16 cellular contexts compared by ENCODE assay signal in genomic region chr11:128759168-128759567, GRCh38.
A peak's percentile ranks its signal among the peaks of the same experiment; 100 is the strongest.
DNase-seq lines count a peak whose midpoint lies in the region; ATAC-seq and TF ChIP-seq lines count a peak whose summit lies in the region.
"Had no signal": no experiment of that assay in that cellular context is flagged by ENCODE, and none has a peak within 500 bp of the region (broad histone marks: within the 10 kb centered on the region; RNA-seq: fewer than 3 reads in every experiment).

No MANE protein-coding gene starts in this region.

- intact Hi-C loops in left colon (cut with DNase I, micrococcal nuclease), result no loop called here

- H3K79me2 ChIP-seq in OCI-LY3 (ENCODE audit: low read length), result peaks cover 8% of the 10 kb centered on the region; the same call in 1 of the 2 replicates

- H3K27ac ChIP-seq in OCI-LY3 (ENCODE audit: low read length), result no peak overlapping the region
- peak overlapping the region; percentile 83 for H3K27ac ChIP-seq in brain microvascular endothelial cell

- H3K9me3 ChIP-seq in OCI-LY3 (ENCODE audit: insufficient read depth, low read length), result no peaks in the 10 kb centered on the region
- no peaks in the 10 kb centered on the region for H3K9me3 ChIP-seq in skeletal muscle satellite cell (replicated peaks; ENCODE audit: low read length)

- no peaks in the 10 kb centered on the region for H3K9me3 Mint-ChIP-seq in activated T-cell treated with anti-CD3 and anti-CD28 coated beads, Interleukin-2, amount 50 U/mL, for 72 hours

- peak overlapping the region; percentile 96 for H3K4me2 ChIP-seq in OCI-LY3 (ENCODE audit: low read length)
- no peak overlapping the region for H3K4me2 ChIP-seq in skeletal muscle satellite cell (ENCODE audit: low read length)

- peaks cover 4 to 18% of the 10 kb centered on the region in 2 donors for H3K36me3 Mint-ChIP-seq in activated T-cell treated with anti-CD3 and anti-CD28 coated beads, Interleukin-2, amount 50 U/mL, for 72 hours (ENCODE audit: insufficient read depth in 2 of 2)

- ATAC-seq in activated T-cell treated with anti-CD3 and anti-CD28 coated beads, Interleukin-2, amount 50 U/mL, for 72 hours (replicated peaks in 1 of 2), result no peak
- no peak for ATAC-seq in left colon
- ATAC-seq: K562, left lobe of liver had no signal

- no peaks in the 10 kb centered on the region for H4K20me1 ChIP-seq in OCI-LY3 (ENCODE audit: insufficient read depth, low read length)

- in situ Hi-C loops in brain microvascular endothelial cell (cut with HindIII; ENCODE audit: low pct_ligation_motif_present, low sequenced_read_pairs), result no loop called here

- H3K4me1 ChIP-seq in OCI-LY3 (ENCODE audit: low read length) (peaks cover 49% of the 10 kb centered on the region), skeletal muscle satellite cell (ENCODE audit: control insufficient read depth, insufficient read depth, low read length) (peaks cover 12% of the 10 kb centered on the region)

- H2AFZ ChIP-seq in OCI-LY3 (ENCODE audit: low read depth, low read length), result no peak overlapping the region

- H3K4me3 Mint-ChIP-seq in activated T-cell treated with anti-CD3 and anti-CD28 coated beads, Interleukin-2, amount 50 U/mL, for 72 hours, result peak overlapping the region in 1 of 2 donors; percentile 0

- TF ChIP-seq CTCF in OCI-LY3 (IDR thresholded peaks at IDR 0.05; ENCODE audit: low read depth, low read length), result no peak
- TF ChIP-seq CTCF in brain microvascular endothelial cell (IDR thresholded peaks at IDR 0.05; ENCODE audit: low read depth, low read length, missing control alignments), result no peak

- H3K9ac ChIP-seq in OCI-LY3 (ENCODE audit: low read length) (no peak overlapping the region), skeletal muscle satellite cell (ENCODE audit: low read depth, low read length) (peak overlapping the region; percentile 36)

- H3K27me3 Mint-ChIP-seq in activated T-cell treated with anti-CD3 and anti-CD28 coated beads, Interleukin-2, amount 50 U/mL, for 72 hours (ENCODE audit: low read depth), result no peaks in the 10 kb centered on the region

- no peak for DNase-seq in activated T-cell treated with anti-CD3 and anti-CD28 coated beads, Interleukin-2, amount 50 U/mL, for 72 hours
- DNase-seq in activated T-cell treated with anti-CD3 and anti-CD28 coated beads, Interleukin-2, amount 50 U/mL, for 1 hour, result no peak
- DNase-seq in brain microvascular endothelial cell (no peak), NCI-H526 treated with DMSO at 0.1 percent for 48 hours (lab: John Stamatoyannopoulos, UW) (no peak), left colon (no peak), putamen (ENCODE audit: low spot score) (no peak)
- DNase-seq: activated CD4-positive, alpha-beta T cell treated with anti-CD3 and anti-CD28 coated beads for 4 hours; amygdala; central memory CD4-positive, alpha-beta T cell; NCI-H1694 treated with DMSO at 0.1 percent for 48 hours; NCI-H345; NK-92 treated with Interleukin-12 subunit alpha and Interleukin-12 subunit beta, amount 100 ng/mL, for 24 hours had no signal

- H3K4me3 ChIP-seq in OCI-LY3 (ENCODE audit: low read length) (no peak overlapping the region), brain microvascular endothelial cell (ENCODE audit: low read depth, low read length) (no peak overlapping the region), skeletal muscle satellite cell (ENCODE audit: low read length) (no peak overlapping the region)
- H3K4me3 ChIP-seq: K562 had no signal

- H3K27me3 ChIP-seq in OCI-LY3 (ENCODE audit: low read depth, low read length), result no peaks in the 10 kb centered on the region
- no peaks in the 10 kb centered on the region for H3K27me3 ChIP-seq in brain microvascular endothelial cell (replicated peaks)
- no peaks in the 10 kb centered on the region for H3K27me3 ChIP-seq in skeletal muscle satellite cell (ENCODE audit: control insufficient read depth, insufficient read depth, low read length)

- H3K27ac Mint-ChIP-seq in activated T-cell treated with anti-CD3 and anti-CD28 coated beads, Interleukin-2, amount 50 U/mL, for 72 hours, result peak overlapping the region; percentile 55

- H3K4me1 Mint-ChIP-seq in activated T-cell treated with anti-CD3 and anti-CD28 coated beads, Interleukin-2, amount 50 U/mL, for 72 hours (ENCODE audit: low read depth), result peaks cover 69% of the 10 kb centered on the region

- H3K36me3 ChIP-seq in OCI-LY3 (replicated peaks; ENCODE audit: low read depth, low read length) (peaks cover 30% of the 10 kb centered on the region), brain microvascular endothelial cell (replicated peaks) (peaks cover 16% of the 10 kb centered on the region), skeletal muscle satellite cell (ENCODE audit: insufficient read depth, low read length) (no peaks in the 10 kb centered on the region)
